8 cellular contexts compared by ENCODE assay signal in the genomic region with DNA sequence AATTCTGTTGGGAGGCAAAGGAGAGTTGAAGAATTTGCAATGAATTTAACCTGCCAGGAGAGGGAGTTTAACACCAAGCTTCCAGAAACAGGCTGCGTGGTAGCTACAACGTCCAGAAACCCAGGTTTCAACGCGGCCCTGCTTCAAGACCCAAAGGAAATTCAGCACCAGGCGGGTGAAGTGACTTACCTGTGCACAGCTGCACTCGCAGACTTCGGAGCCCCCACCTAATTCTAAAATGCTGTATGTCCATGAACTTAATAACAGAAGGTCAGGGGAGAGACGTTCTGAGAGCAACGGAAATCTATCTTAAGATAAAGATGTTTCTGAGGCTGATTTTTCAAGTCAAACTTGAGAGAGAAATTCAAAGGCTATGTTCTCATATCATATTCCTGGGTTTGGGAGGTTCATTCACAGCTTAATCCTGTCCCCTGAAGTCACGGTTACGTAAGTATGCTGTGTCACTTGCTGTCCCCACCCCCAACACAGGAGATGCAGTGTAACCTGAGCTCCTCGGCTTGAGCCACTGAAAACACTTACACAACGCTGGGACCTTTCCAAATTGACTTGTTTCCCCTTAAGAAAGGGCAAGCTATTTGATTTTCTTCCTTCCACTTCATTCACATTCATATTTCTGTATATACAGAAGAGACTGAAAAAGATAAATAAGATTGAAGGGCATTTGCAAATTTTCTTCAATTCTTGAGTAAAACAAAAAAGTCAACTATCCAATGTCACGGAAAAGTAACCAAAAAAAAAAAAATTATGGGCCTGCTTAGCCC. TPM values are rescaled to one million over a fixed set of nuclear protein-coding genes. Genes with fewer than 3 reads are reported as not detected.
A peak's percentile ranks its signal among the peaks of the same experiment; 100 is the strongest.
DNase-seq lines count a peak whose midpoint lies in the region; ATAC-seq and TF ChIP-seq lines count a peak whose summit lies in the region.

No MANE protein-coding gene starts in this region.

- H3K4me3 Mint-ChIP-seq in activated naive CD8-positive, alpha-beta T cell treated with anti-CD3 and anti-CD28 coated beads, Interleukin-2, amount 10 ng/mL, durations not matched to agents 7 days and 5 days = no peak overlapping the region

- ATAC-seq in activated naive CD8-positive, alpha-beta T cell treated with anti-CD3 and anti-CD28 coated beads, Interleukin-2, amount 10 ng/mL, durations not matched to agents 7 days and 5 days (ENCODE audit: low read depth) = peak; percentile 75
- ATAC-seq in omental fat pad (ENCODE audit: low FRiP score) (peak; percentile 60), HG03460 (IDR thresholded peaks at IDR 0.05; ENCODE audit: unreplicated experiment) (no peak), HG02610 (IDR thresholded peaks at IDR 0.05; ENCODE audit: unreplicated experiment) (no peak)

- TF ChIP-seq CTCF in LNCaP clone FGC (IDR thresholded peaks at IDR 0.05; ENCODE audit: control insufficient read depth, extremely low read depth, insufficient read depth) = peak; percentile 63
- peak in 1 of 3 donors; percentile 53 for TF ChIP-seq CTCF in omental fat pad (IDR thresholded peaks at IDR 0.05)

- H3K9me3 Mint-ChIP-seq in activated naive CD8-positive, alpha-beta T cell treated with anti-CD3 and anti-CD28 coated beads, Interleukin-2, amount 10 ng/mL, durations not matched to agents 7 days and 5 days = no peaks in the 10 kb centered on the region

- POLR2A ChIA-PET in activated naive CD8-positive, alpha-beta T cell treated with anti-CD3 and anti-CD28 coated beads, Interleukin-2, amount 10 ng/mL, durations not matched to agents 7 days and 5 days (lab: Charles Lee) = interaction anchor here (0.5 to 1.9 kb wide), 8 partner anchors 15 to 126 kb away, joined by 3 to 15 read pairs (median 3); a partner anchor contains a TSS

- in situ Hi-C loops in SK-MEL-5 (cut with HindIII; ENCODE audit: low pct_unique_long_range_greater_than_20kb, low sequenced_read_pairs) = no loop called here

- peak overlapping the region; percentile 39 for H3K4me3 ChIP-seq in LNCaP clone FGC (ENCODE audit: low read depth, low read length)

- peak overlapping the region; percentile 72 for H3K27ac Mint-ChIP-seq in activated naive CD8-positive, alpha-beta T cell treated with anti-CD3 and anti-CD28 coated beads, Interleukin-2, amount 10 ng/mL, durations not matched to agents 7 days and 5 days

- no peaks in the 10 kb centered on the region for H3K27me3 Mint-ChIP-seq in activated naive CD8-positive, alpha-beta T cell treated with anti-CD3 and anti-CD28 coated beads, Interleukin-2, amount 10 ng/mL, durations not matched to agents 7 days and 5 days

- peaks cover 27% of the 10 kb centered on the region for H3K4me1 Mint-ChIP-seq in activated naive CD8-positive, alpha-beta T cell treated with anti-CD3 and anti-CD28 coated beads, Interleukin-2, amount 10 ng/mL, durations not matched to agents 7 days and 5 days

- peaks cover 9% of the 10 kb centered on the region for H3K36me3 Mint-ChIP-seq in activated naive CD8-positive, alpha-beta T cell treated with anti-CD3 and anti-CD28 coated beads, Interleukin-2, amount 10 ng/mL, durations not matched to agents 7 days and 5 days

- DNase-seq in GF-D8 (lab: John Stamatoyannopoulos, UW) (peak; percentile 92), LNCaP clone FGC (ENCODE audit: low read depth) (peak; percentile 96), SK-MEL-5 (ENCODE audit: low read depth, low spot score) (peak; percentile 85), globus pallidus (ENCODE audit: low spot score) (peak; percentile 59), omental fat pad (ENCODE audit: low spot score) (no peak)
- peak; percentile 48 for DNase-seq in activated naive CD8-positive, alpha-beta T cell treated with anti-CD3 and anti-CD28 coated beads, Interleukin-2, amount 10 ng/mL, durations not matched to agents 7 days and 5 days

RNA-seq across cellular contexts. Expression of a gene that starts 22.7 kb away (rescaled TPM):
- 70.3 and 84.2 TPM in 2 replicates for total RNA-seq in SK-MEL-5 (2014; rRNA removed; shearing (Covaris generic))
- 62.9 and 88.6 TPM in 2 replicates for polyA plus RNA-seq in SK-MEL-5 (2015; cell fraction: cytosol; rRNA removed)
- polyA plus RNA-seq in SK-MEL-5 (2015; cell fraction: nucleus; rRNA removed) = 87.6 and 88.7 TPM in 2 replicates
- 10 to 100 TPM; 61.2 to 61.5 TPM for total RNA-seq in activated naive CD8-positive, alpha-beta T cell treated with anti-CD3 and anti-CD28 coated beads, Interleukin-2, amount 10 ng/mL, durations not matched to agents 7 days and 5 days
- total RNA-seq in omental fat pad = 100 to 1,000 TPM in 1 of 4 donors, 10 to 100 TPM in 3; 72.8 to 189 (median 91.7) TPM

Comparison
In these comparisons a context has a peak if more than half of its experiments do, and no peak if none do; other contexts are left out.
1. ATAC-seq: peak in activated naive CD8-positive, alpha-beta T cell treated with anti-CD3 and anti-CD28 coated beads, Interleukin-2, amount 10 ng/mL, durations not matched to agents 7 days and 5 days (single experiment) and omental fat pad (single experiment); none in HG03460 (single experiment) and HG02610 (single experiment).